Comparison of ENCODE assay signal across 8 cellular contexts in the genomic region with DNA sequence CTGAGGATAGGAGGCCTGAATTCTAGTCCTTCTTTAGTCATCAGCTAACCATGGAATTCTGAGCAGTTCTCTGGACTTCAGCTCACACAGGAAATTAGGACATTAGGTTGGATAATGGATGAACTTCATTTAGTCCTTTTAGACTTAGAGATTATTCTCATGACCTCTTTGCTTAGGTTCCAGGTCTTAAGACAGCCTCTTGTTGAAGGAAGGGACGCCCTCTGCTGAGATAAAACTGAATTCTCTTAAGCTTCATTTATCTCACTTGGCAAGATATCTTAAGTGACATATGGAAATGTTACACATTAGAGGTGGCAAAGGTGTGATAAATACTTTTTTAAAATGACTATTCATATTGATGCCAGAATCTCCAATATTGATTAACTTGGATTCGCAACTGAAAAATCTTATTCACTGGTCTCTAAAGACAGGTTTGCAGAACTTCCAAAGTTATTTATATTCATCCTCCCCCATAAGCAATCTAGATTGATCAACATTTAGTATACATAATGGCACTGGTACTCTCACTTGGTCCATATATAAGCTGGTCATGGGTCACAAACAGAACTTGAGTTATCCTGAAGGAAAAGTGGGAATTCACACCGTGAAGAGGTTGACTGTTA. TPM values are rescaled to one million over a fixed set of nuclear protein-coding genes. Genes with fewer than 3 reads are reported as not detected.
DNase-seq lines count a peak whose midpoint lies in the region; ATAC-seq and TF ChIP-seq lines count a peak whose summit lies in the region.

No MANE protein-coding gene starts in this region.

- H3K27me3 Mint-ChIP-seq in neural progenitor cell (ENCODE audit: insufficient read depth, low read depth) = peaks cover 2% of the 10 kb centered on the region

- no peaks in the 10 kb centered on the region for H3K36me3 ChIP-seq in DOHH2 (ENCODE audit: control insufficient read depth, low read length)
- no peaks in the 10 kb centered on the region for H3K36me3 ChIP-seq in HEK293 (ENCODE audit: control insufficient read depth in 2 of 2, insufficient read depth in 1 of 2, low read length in 2 of 2)
- no peaks in the 10 kb centered on the region for H3K36me3 ChIP-seq in OCI-LY3 (replicated peaks; ENCODE audit: low read depth, low read length)
- no peaks in the 10 kb centered on the region for H3K36me3 ChIP-seq in neural progenitor cell

- H3F3A ChIP-seq in DOHH2 (ENCODE audit: control insufficient read depth, insufficient read depth) (no peaks in the 10 kb centered on the region), neural progenitor cell (ENCODE audit: low read depth) (no peaks in the 10 kb centered on the region)

- H3K79me2 ChIP-seq in DOHH2 (ENCODE audit: control insufficient read depth, low read length) (no peaks in the 10 kb centered on the region), OCI-LY3 (ENCODE audit: low read length) (no peaks in the 10 kb centered on the region), neural progenitor cell (ENCODE audit: low read depth) (no peaks in the 10 kb centered on the region)

- peaks cover 6% of the 10 kb centered on the region for H3K4me1 Mint-ChIP-seq in neural progenitor cell

- H3K4me1 ChIP-seq in DOHH2 (ENCODE audit: control insufficient read depth, low read length) (no peaks in the 10 kb centered on the region), HEK293 (ENCODE audit: control insufficient read depth, insufficient read depth, low read length) (no peaks in the 10 kb centered on the region), OCI-LY3 (ENCODE audit: low read length) (no peaks in the 10 kb centered on the region), neural progenitor cell (no peaks in the 10 kb centered on the region)

- no peak overlapping the region for H2AFZ ChIP-seq in OCI-LY3 (ENCODE audit: low read depth, low read length)
- no peak overlapping the region for H2AFZ ChIP-seq in neural progenitor cell (replicated peaks)

- H3K9ac ChIP-seq in OCI-LY3 (ENCODE audit: low read length) (no peak overlapping the region), neural progenitor cell (no peak overlapping the region)

- H3K4me3 Mint-ChIP-seq in neural progenitor cell = no peak overlapping the region

- peaks cover 30% of the 10 kb centered on the region for H3K9me3 Mint-ChIP-seq in neural progenitor cell

- ATAC-seq in GM19397 (IDR thresholded peaks at IDR 0.05; ENCODE audit: unreplicated experiment) (no peak), HG03571 (IDR thresholded peaks at IDR 0.05; ENCODE audit: unreplicated experiment) (no peak)

- H3K9me2 ChIP-seq in DOHH2 (replicated peaks; ENCODE audit: control insufficient read depth, low read length) = no peaks in the 10 kb centered on the region

- H3K4me2 ChIP-seq in DOHH2 (ENCODE audit: low read length) = no peak overlapping the region
- no peak overlapping the region for H3K4me2 ChIP-seq in OCI-LY3 (ENCODE audit: low read length)
- H3K4me2 ChIP-seq in neural progenitor cell = no peak overlapping the region

- no peak overlapping the region for H3K27ac ChIP-seq in DOHH2 (ENCODE audit: low read depth, low read length)
- H3K27ac ChIP-seq in HEK293 (ENCODE audit: extremely low read depth, low read depth, low read length) = no peak overlapping the region
- no peak overlapping the region for H3K27ac ChIP-seq in OCI-LY3 (ENCODE audit: low read length)
- H3K27ac ChIP-seq in neural progenitor cell = no peak overlapping the region

- H3K27me3 ChIP-seq in DOHH2 (ENCODE audit: control insufficient read depth, low read length) (0 out of 2 replicates have a peak, but pooled peaks cover 2% of the 10 kb centered on the region), OCI-LY3 (ENCODE audit: low read depth, low read length) (no peaks in the 10 kb centered on the region), neural progenitor cell (no peaks in the 10 kb centered on the region)

- DNase-seq in epithelial cell of esophagus (ENCODE audit: low read depth) = peak; percentile 86
- peak; percentile 64 for DNase-seq in neural progenitor cell (ENCODE audit: low spot score)
- DNase-seq in central memory CD4-positive, alpha-beta T cell = no peak

- H3K27ac Mint-ChIP-seq in neural progenitor cell = no peak overlapping the region

- CTCF ChIA-PET in HEK293 (lab: Yijun Ruan, JAX) = interaction anchor here (0.5 to 4.6 kb wide), 24 partner anchors 9 to 750 kb away, joined by 3 to 50 read pairs (median 4); no protein-coding TSS in a partner anchor

- H3K9me3 ChIP-seq in DOHH2 (ENCODE audit: control insufficient read depth, insufficient read depth, low read length) = no peaks in the 10 kb centered on the region
- no peaks in the 10 kb centered on the region for H3K9me3 ChIP-seq in HEK293 (ENCODE audit: control insufficient read depth, insufficient read depth, low read depth, low read length)
- no peaks in the 10 kb centered on the region for H3K9me3 ChIP-seq in OCI-LY3 (ENCODE audit: insufficient read depth, low read length)
- H3K9me3 ChIP-seq in neural progenitor cell (ENCODE audit: low read depth) = no peaks in the 10 kb centered on the region

- peak; percentile 71 for TF ChIP-seq CTCF in DOHH2 (IDR thresholded peaks at IDR 0.05; ENCODE audit: low read depth, low read length, poor library complexity, severe bottlenecking)
- no peak for TF ChIP-seq CTCF in HEK293 (tag by site-specific recombination; IDR thresholded peaks at IDR 0.05)
- TF ChIP-seq CTCF in OCI-LY3 (IDR thresholded peaks at IDR 0.05; ENCODE audit: low read depth, low read length) = peak; percentile 78
- peak; percentile 66 for TF ChIP-seq CTCF in epithelial cell of esophagus (IDR thresholded peaks at IDR 0.05; ENCODE audit: insufficient read depth, low read depth, low read length, missing control alignments)
- peak; percentile 67 for TF ChIP-seq CTCF in neural progenitor cell (IDR thresholded peaks at IDR 0.05)

- POLR2A ChIA-PET in HEK293 (lab: Yijun Ruan, JAX) = interaction anchor here (0.8 to 1.2 kb wide), 2 partner anchors 157 to 204 kb away, joined by 3 read pairs; a partner anchor contains a TSS

- H3K36me3 Mint-ChIP-seq in neural progenitor cell = peaks cover 4% of the 10 kb centered on the region

- no peak overlapping the region for H3K4me3 ChIP-seq in DOHH2 (ENCODE audit: low read length)
- H3K4me3 ChIP-seq in HEK293 (ENCODE audit: low read depth, low read length) = no peak overlapping the region
- H3K4me3 ChIP-seq in OCI-LY3 (ENCODE audit: low read length) = no peak overlapping the region
- H3K4me3 ChIP-seq in epithelial cell of esophagus (ENCODE audit: low read length) = no peak overlapping the region
- no peak overlapping the region for H3K4me3 ChIP-seq in neural progenitor cell

- H4K20me1 ChIP-seq in DOHH2 (ENCODE audit: control insufficient read depth, insufficient read depth, low read depth, low read length) (no peaks in the 10 kb centered on the region), OCI-LY3 (ENCODE audit: insufficient read depth, low read length) (no peaks in the 10 kb centered on the region), neural progenitor cell (ENCODE audit: low read depth) (no peaks in the 10 kb centered on the region)

TF ChIP-seq in HEK293, 187 proteins besides CTCF, POLR2A, EP300 and RAD21:
- TF ChIP-seq ZNF654 (tag by site-specific recombination; IDR thresholded peaks at IDR 0.05; ENCODE audit: low read depth) (peak; percentile 66), HOXA7 (CRISPR knock-in tag; IDR thresholded peaks at IDR 0.05; ENCODE audit: borderline replicate concordance) (no peak)

RNA-seq across cellular contexts. Expression of a gene that starts 16.9 kb away (rescaled TPM):
- total RNA-seq in neural progenitor cell (ENCODE audit: low replicate concordance) = not detected in 2 replicates
